ENCODE assay signal across 8 cellular contexts in the genomic region with DNA sequence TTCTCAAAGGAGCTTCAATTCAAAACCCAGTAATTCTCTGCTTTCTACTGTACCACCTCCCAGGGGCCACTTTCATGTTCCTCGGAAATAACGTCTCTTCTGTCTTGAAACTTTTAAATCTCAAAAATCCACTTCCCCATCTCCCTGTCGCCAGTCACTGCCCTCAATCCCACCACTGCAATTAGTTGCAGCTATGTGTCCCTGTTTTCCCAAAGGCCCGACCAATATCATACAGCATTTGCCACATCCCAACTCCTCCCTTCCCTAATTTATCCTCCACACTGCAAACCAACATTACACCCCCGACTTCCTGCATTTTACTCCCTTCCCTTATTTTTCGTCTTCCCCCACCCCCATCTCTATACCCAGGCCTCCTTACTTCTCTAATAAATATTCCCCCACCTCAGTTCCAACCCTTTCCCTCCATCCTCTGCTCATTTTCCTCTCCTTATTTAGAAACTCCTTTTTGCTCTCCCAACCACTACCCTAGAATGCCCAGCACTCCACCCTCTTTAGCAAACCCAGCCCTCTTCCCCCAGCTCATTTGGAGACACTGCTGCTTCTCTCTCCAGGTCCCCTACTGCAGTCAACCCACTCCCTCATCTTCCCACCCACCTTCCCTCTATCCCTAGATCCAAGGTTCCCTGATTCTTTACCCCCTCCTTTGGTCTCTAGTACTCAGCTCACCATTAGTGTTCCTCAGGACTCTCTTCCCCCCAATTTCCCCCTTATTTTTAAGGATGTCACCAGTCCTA. TPM values are rescaled to one million over a fixed set of nuclear protein-coding genes. Genes with fewer than 3 reads are reported as not detected.
A peak's percentile ranks its signal among the peaks of the same experiment; 100 is the strongest.
DNase-seq lines count a peak whose midpoint lies in the region; ATAC-seq and TF ChIP-seq lines count a peak whose summit lies in the region.

No MANE protein-coding gene starts in this region.

- H3K9ac ChIP-seq in muscle layer of colon (ENCODE audit: low read length): peak overlapping the region; percentile 83

- peak overlapping the region; percentile 94 for H3K4me3 ChIP-seq in BJ (ENCODE audit: low read depth, low read length)
- H3K4me3 ChIP-seq in HFF-Myc (replicated peaks; ENCODE audit: low read depth, low read length): peak overlapping the region; percentile 87
- H3K4me3 ChIP-seq in esophagus (ENCODE audit: low read depth in 1 of 2, low read length in 2 of 2): peak overlapping the region; percentile 84 to 95
- H3K4me3 ChIP-seq in muscle layer of colon (ENCODE audit: low read depth in 1 of 2, low read length in 2 of 2): peak overlapping the region; percentile 80 to 94

- 2 to 6% methylated on average over 6 of the region's 6 CpGs for WGBS in esophagus, 2 donors

- no peaks in the 10 kb centered on the region for H3K27me3 ChIP-seq in BJ (ENCODE audit: control insufficient read depth, insufficient read depth, low read length)
- H3K27me3 ChIP-seq in esophagus (ENCODE audit: control insufficient read depth in 1 of 2, insufficient read depth in 2 of 2, low read length in 2 of 2): no peaks in the 10 kb centered on the region
- no peaks in the 10 kb centered on the region for H3K27me3 ChIP-seq in muscle layer of colon (ENCODE audit: control insufficient read depth in 1 of 2, insufficient read depth in 2 of 2, low read length in 2 of 2)

- TF ChIP-seq CTCF in BJ (IDR thresholded peaks at IDR 0.05; ENCODE audit: insufficient read depth, low read depth, low read length): no peak
- no peak for TF ChIP-seq CTCF in HFF-Myc (IDR thresholded peaks at IDR 0.05; ENCODE audit: low read depth, low read length, missing control alignments)

- H3K4me3 Mint-ChIP-seq in T-helper 1 cell treated with Interleukin-12 subunit alpha and Interleukin-12 subunit beta and Interleukin-4 antibody, amounts not matched to agents 30 μg/mL and 1 μg/mL, for 36 hours: peak overlapping the region; percentile 88

- peaks cover 17% of the 10 kb centered on the region for H3K27me3 Mint-ChIP-seq in T-helper 1 cell treated with Interleukin-12 subunit alpha and Interleukin-12 subunit beta and Interleukin-4 antibody, amounts not matched to agents 30 μg/mL and 1 μg/mL, for 36 hours (ENCODE audit: low read depth)

- H3K4me1 ChIP-seq in esophagus (ENCODE audit: control insufficient read depth in 2 of 2, insufficient read depth in 2 of 2, low read length in 1 of 2): peaks cover 0 to 6% of the 10 kb centered on the region in 2 donors
- H3K4me1 ChIP-seq in muscle layer of colon (ENCODE audit: insufficient read depth, low read length): peaks cover 50% of the 10 kb centered on the region

- no peak for DNase-seq in BJ (ENCODE audit: low read depth)
- DNase-seq in HFF-Myc (ENCODE audit: extremely low read depth, low read depth): no peak
- DNase-seq in DMS153 (lab: John Stamatoyannopoulos, UW): no peak

- H3K9me3 Mint-ChIP-seq in T-helper 1 cell treated with Interleukin-12 subunit alpha and Interleukin-12 subunit beta and Interleukin-4 antibody, amounts not matched to agents 30 μg/mL and 1 μg/mL, for 36 hours: no peaks in the 10 kb centered on the region

- ATAC-seq in GM21360 (IDR thresholded peaks at IDR 0.05; ENCODE audit: unreplicated experiment) (no peak), GM19463 (IDR thresholded peaks at IDR 0.05; ENCODE audit: unreplicated experiment) (no peak)

- H3K4me1 Mint-ChIP-seq in T-helper 1 cell treated with Interleukin-12 subunit alpha and Interleukin-12 subunit beta and Interleukin-4 antibody, amounts not matched to agents 30 μg/mL and 1 μg/mL, for 36 hours (ENCODE audit: low read depth): peaks cover 44% of the 10 kb centered on the region

- H3K27ac ChIP-seq in esophagus (ENCODE audit: low read depth in 2 of 2, low read length in 1 of 2) (peak overlapping the region; percentile 92 to 97), muscle layer of colon (ENCODE audit: low read depth, low read length) (peak overlapping the region; percentile 97)

- peak overlapping the region; percentile 62 for H3K27ac Mint-ChIP-seq in T-helper 1 cell treated with Interleukin-12 subunit alpha and Interleukin-12 subunit beta and Interleukin-4 antibody, amounts not matched to agents 30 μg/mL and 1 μg/mL, for 36 hours

- no peaks in the 10 kb centered on the region for H3K36me3 ChIP-seq in BJ (ENCODE audit: control insufficient read depth, insufficient read depth, low read length)
- no peaks in the 10 kb centered on the region for H3K36me3 ChIP-seq in esophagus (ENCODE audit: control insufficient read depth in 2 of 2, insufficient read depth in 2 of 2, low read length in 1 of 2)
- H3K36me3 ChIP-seq in muscle layer of colon (ENCODE audit: insufficient read depth, low read length): no peaks in the 10 kb centered on the region

- H3K36me3 Mint-ChIP-seq in T-helper 1 cell treated with Interleukin-12 subunit alpha and Interleukin-12 subunit beta and Interleukin-4 antibody, amounts not matched to agents 30 μg/mL and 1 μg/mL, for 36 hours (ENCODE audit: low read depth): peaks cover 3% of the 10 kb centered on the region

- POLR2A ChIA-PET in BJ (lab: Charles Lee): interaction anchor here (0.6 to 0.9 kb wide), 3 partner anchors 55 to 406 kb away, joined by 3 to 5 read pairs (median 4); no protein-coding TSS in a partner anchor

- H3K9me3 ChIP-seq in esophagus (ENCODE audit: control insufficient read depth in 2 of 2, insufficient read depth in 1 of 2, low read depth in 1 of 2, low read length in 1 of 2) (no peaks in the 10 kb centered on the region), muscle layer of colon (ENCODE audit: low read length) (no peaks in the 10 kb centered on the region)

- CTCF ChIA-PET in BJ (lab: Yijun Ruan, JAX): interaction anchor here (0.9 to 3.5 kb wide), 5 partner anchors 14 to 72 kb away, joined by 3 to 21 read pairs (median 3); no protein-coding TSS in a partner anchor

RNA-seq across cellular contexts. Expression of a gene that starts 1.1 kb away (rescaled TPM):
- polyA plus RNA-seq in BJ (2011; rRNA removed): 308 and 406 TPM in 2 replicates
- 66.8 and 66.9 TPM in 2 replicates for polyA minus RNA-seq in BJ (2011; rRNA and poly(A)+ RNA removed)
- 10 to 100 TPM; 30.0 to 82.0 TPM for polyA plus RNA-seq in esophagus

RNA-seq across cellular contexts. Expression of a gene that starts 52.1 kb away (rescaled TPM):
- polyA plus RNA-seq in BJ (2011; rRNA removed): 61.9 and 107 TPM in 2 replicates
- 28.8 and 45.3 TPM in 2 replicates for polyA minus RNA-seq in BJ (2011; rRNA and poly(A)+ RNA removed)
- 10 to 100 TPM in 1 of 2 donors, 1 to 10 TPM in 1; 9.3 to 11.0 TPM for polyA plus RNA-seq in esophagus
